In genomic region chr12:12941450-12942350, GRCh38 we compare ENCODE assay signal across 13 cellular contexts. TPM values are rescaled to one million over a fixed set of nuclear protein-coding genes. Genes with fewer than 3 reads are reported as not detected.
"Had no signal": no experiment of that assay in that cellular context is flagged by ENCODE, and none has a peak within 500 bp of the region (broad histone marks: within the 10 kb centered on the region; RNA-seq: fewer than 3 reads in every experiment).

No MANE protein-coding gene starts in this region.

- H3K4me1 ChIP-seq: ascending aorta, esophagus squamous epithelium had no signal

- H3K27ac ChIP-seq: ascending aorta, esophagus squamous epithelium, gastroesophageal sphincter, ovary, thyroid gland had no signal

- DNase-seq: activated CD4-positive, alpha-beta T cell treated with anti-CD3 and anti-CD28 coated beads, Interleukin-2, amount 50 U/mL, for 4 hours; activated CD4-positive, CD25-positive, alpha-beta regulatory T cell treated with anti-CD3 and anti-CD28 coated beads, Interleukin-2, amount 50 U/mL, for 72 hours; activated T-cell treated with anti-CD3 and anti-CD28 coated beads, Interleukin-2, amount 50 U/mL, for 72 hours; esophagus squamous epithelium; ovary; thyroid gland had no signal

- H3K27me3 ChIP-seq: ascending aorta, esophagus squamous epithelium, gastroesophageal sphincter, ovary, thyroid gland had no signal

- ATAC-seq: activated T-cell treated with anti-CD3 and anti-CD28 coated beads, Interleukin-2, amount 50 U/mL, for 72 hours; gastroesophageal sphincter had no signal

RNA-seq across cellular contexts. Expression of gene GPRC5D, which starts 10.3 kb away (rescaled TPM):
- total RNA-seq: activated T-cell treated with anti-CD3 and anti-CD28 coated beads, Interleukin-2, amount 50 U/mL, for 72 hours; ascending aorta; gastroesophageal sphincter; kidney epithelial cell; mesenteric fat pad; skeletal muscle tissue; T-helper 2 cell treated with Interferon-gamma antibody and Interleukin-4, amounts not matched to agents 100 ng/mL and 5 ng/mL, for 36 hours; thyroid gland had no signal
- polyA plus RNA-seq: neural cell had no signal
